Comparison of ENCODE assay signal across 8 cellular contexts in the genomic region with DNA sequence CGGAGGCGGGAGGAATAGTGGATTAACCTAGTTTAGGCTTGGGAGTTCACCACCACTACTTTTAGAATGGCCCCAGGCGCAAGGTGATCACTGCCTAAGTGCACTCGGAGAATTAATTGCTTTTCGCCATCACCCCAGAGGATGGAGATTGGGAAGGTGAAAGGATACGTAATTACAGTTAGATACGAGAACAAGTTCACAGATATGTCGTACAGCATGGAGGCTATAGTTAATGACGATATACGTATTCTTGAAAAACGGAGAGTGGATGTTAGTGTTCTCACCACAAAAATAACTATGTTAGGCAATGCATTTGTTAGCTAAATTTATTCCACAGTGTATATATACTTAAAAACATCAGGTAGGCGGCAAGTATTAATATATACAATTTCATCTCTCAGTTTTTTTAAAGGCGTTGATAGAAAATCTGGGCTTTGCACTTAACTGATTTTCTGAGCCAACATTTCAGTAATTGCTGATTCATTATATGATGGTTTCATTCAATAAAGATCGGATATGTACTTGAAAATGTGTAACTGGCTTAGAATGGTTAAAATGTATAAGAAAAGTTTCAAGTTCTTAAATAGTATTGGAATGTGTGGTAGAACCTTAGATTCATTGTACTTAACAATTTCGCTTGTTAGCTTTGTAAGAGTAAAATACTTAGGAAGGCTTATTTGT. TPM values are rescaled to one million over a fixed set of nuclear protein-coding genes. Genes with fewer than 3 reads are reported as not detected.
DNase-seq lines count a peak whose midpoint lies in the region; ATAC-seq and TF ChIP-seq lines count a peak whose summit lies in the region.

No MANE protein-coding gene starts in this region.

- H3K27me3 ChIP-seq in OCI-LY3 (ENCODE audit: low read depth, low read length) = no peaks in the 10 kb centered on the region
- H3K27me3 ChIP-seq in prostate gland (replicated peaks; ENCODE audit: insufficient read depth) = no peaks in the 10 kb centered on the region

- H3K9me3 ChIP-seq in OCI-LY3 (ENCODE audit: insufficient read depth, low read length) (no peaks in the 10 kb centered on the region), prostate gland (no peaks in the 10 kb centered on the region)

- peak overlapping the region; percentile 91 for H3K27ac ChIP-seq in OCI-LY3 (ENCODE audit: low read length)
- H3K27ac ChIP-seq in prostate gland = peak overlapping the region; percentile 92

- H3K4me3 ChIP-seq in OCI-LY3 (ENCODE audit: low read length) (peak overlapping the region; percentile 100), epithelial cell of esophagus (ENCODE audit: low read length) (peak overlapping the region; percentile 99), prostate gland (peak overlapping the region; percentile 70 to 84)

- peaks cover 16% of the 10 kb centered on the region for H3K36me3 ChIP-seq in OCI-LY3 (replicated peaks; ENCODE audit: low read depth, low read length)
- H3K36me3 ChIP-seq in prostate gland = no peaks in the 10 kb centered on the region

- intact Hi-C loops in prostate gland (cut with DNase I) = no loop called here

- H3K4me1 ChIP-seq in OCI-LY3 (ENCODE audit: low read length) (peaks cover 28% of the 10 kb centered on the region), prostate gland (replicated peaks) (peaks cover 3% of the 10 kb centered on the region)

- WGBS in prostate gland = 11% methylated on average over 15 of the region's 15 CpGs

- peak overlapping the region; percentile 92 for H3K4me2 ChIP-seq in OCI-LY3 (ENCODE audit: low read length)

- H2AFZ ChIP-seq in OCI-LY3 (ENCODE audit: low read depth, low read length) = peak overlapping the region; percentile 91; the same call in 1 of the 2 replicates

- TF ChIP-seq CTCF in OCI-LY3 (IDR thresholded peaks at IDR 0.05; ENCODE audit: low read depth, low read length) = no peak
- TF ChIP-seq CTCF in epithelial cell of esophagus (IDR thresholded peaks at IDR 0.05; ENCODE audit: insufficient read depth, low read depth, low read length, missing control alignments) = no peak
- no peak for TF ChIP-seq CTCF in prostate gland (IDR thresholded peaks at IDR 0.05)
- TF ChIP-seq CTCF in omental fat pad (IDR thresholded peaks at IDR 0.05) = no peak
- no peak for TF ChIP-seq CTCF in GM20000 (IDR thresholded peaks at IDR 0.05; ENCODE audit: extremely low read depth, missing control alignments)

- ATAC-seq in GM18508 (IDR thresholded peaks at IDR 0.05; ENCODE audit: insufficient read depth, unreplicated experiment) (peak; percentile 16), omental fat pad (ENCODE audit: low FRiP score) (no peak)

- peak overlapping the region; percentile 95 for H3K9ac ChIP-seq in OCI-LY3 (ENCODE audit: low read length)

- peaks cover 5% of the 10 kb centered on the region for H4K20me1 ChIP-seq in OCI-LY3 (ENCODE audit: insufficient read depth, low read length)

- H3K79me2 ChIP-seq in OCI-LY3 (ENCODE audit: low read length) = peaks cover 97% of the 10 kb centered on the region

- no peak for TF ChIP-seq POLR2A in prostate gland (IDR thresholded peaks at IDR 0.05)

- DNase-seq in epithelial cell of esophagus (ENCODE audit: low read depth) (no peak), prostate gland (ENCODE audit: low spot score) (no peak), omental fat pad (ENCODE audit: low spot score) (no peak), AG20443 (ENCODE audit: low spot score) (no peak), GM20000 (ENCODE audit: low spot score) (no peak)
- DNase-seq in effector CD4-positive, alpha-beta T cell = no peak

RNA-seq across cellular contexts. Expression of gene CDC123, which starts 0.7 kb away (rescaled TPM):
- total RNA-seq in prostate gland (10 to 100 TPM; 52.4 to 63.3 TPM), omental fat pad (100 to 1,000 TPM in 1 of 4 donors, 10 to 100 TPM in 3; 54.4 to 111 (median 64.2) TPM)

RNA-seq across cellular contexts. Expression of gene NUDT5, which starts 1.0 kb away (rescaled TPM):
- total RNA-seq in prostate gland (10 to 100 TPM; 32.6 to 35.8 TPM), omental fat pad (10 to 100 TPM; 33.6 to 54.8 (median 45.2) TPM)
